8 cellular contexts compared by ENCODE assay signal in genomic region chr11:128448487-128448886, GRCh38.
DNase-seq lines count a peak whose midpoint lies in the region; ATAC-seq and TF ChIP-seq lines count a peak whose summit lies in the region.

No MANE protein-coding gene starts in this region.

- intact Hi-C loops in Caco-2 (cut with micrococcal nuclease; ENCODE audit: unreplicated experiment), result loop anchor here (1.0 to 5.0 kb wide), 7 partner anchors 15 to 291 kb away; no protein-coding TSS in a partner anchor
- intact Hi-C loops in IMR-90 (cut with micrococcal nuclease), result no loop called here
- intact Hi-C loops in esophagus muscularis mucosa (cut with DNase I), result no loop called here

- no peak overlapping the region for H2BK5ac ChIP-seq in IMR-90 (ENCODE audit: low read depth, low read length, poor library complexity, severe bottlenecking)

- H2AFZ ChIP-seq in IMR-90 (replicated peaks; ENCODE audit: low read length, poor library complexity), result no peak overlapping the region

- dilution Hi-C loops in IMR-90 (cut with HindIII; ENCODE audit: low sequenced_read_pairs, unreplicated experiment), result no loop called here

- CTCF ChIA-PET in Caco-2 (lab: Charles Lee), result interaction anchor here (0.6 to 1.7 kb wide), 4 partner anchors 61 to 291 kb away, joined by 3 to 10 read pairs (median 5); no protein-coding TSS in a partner anchor
- CTCF ChIA-PET in IMR-90 (lab: Yijun Ruan, JAX), result no interaction called here

- no peak for ATAC-seq in IMR-90 (ENCODE audit: low read depth)

- POLR2A ChIA-PET in Caco-2 (lab: Charles Lee) (interaction anchor here (0.5 kb wide), 1 partner anchor 284 kb away, joined by 4 read pairs; no protein-coding TSS in a partner anchor), IMR-90 (lab: Charles Lee; ENCODE audit: unreplicated experiment) (interaction anchor here (0.6 kb wide), 1 partner anchor 13 kb away, joined by 4 read pairs; no protein-coding TSS in a partner anchor)

- TF ChIP-seq EP300 in esophagus muscularis mucosa (IDR thresholded peaks at IDR 0.05), result no peak

- H3K9me1 ChIP-seq in IMR-90 (ENCODE audit: insufficient read depth, low read length), result peaks cover 8% of the 10 kb centered on the region

- no peak overlapping the region for H3K14ac ChIP-seq in IMR-90 (replicated peaks; ENCODE audit: low read depth, low read length)

- 0 out of 2 replicates have a peak overlapping the region, but pooled peaks have one; percentile 12 for H3K4ac ChIP-seq in IMR-90 (ENCODE audit: low read depth, low read length)

- H3K4me1 Mint-ChIP-seq in Caco-2 (ENCODE audit: low read depth, unreplicated experiment), result peaks cover 14% of the 10 kb centered on the region

- no peak overlapping the region for H2BK120ac ChIP-seq in IMR-90 (ENCODE audit: low read depth, low read length)

- H3K4me3 Mint-ChIP-seq in Caco-2 (ENCODE audit: unreplicated experiment), result peak overlapping the region; percentile 60

- H3K9me3 ChIP-seq in Caco-2 (no peaks in the 10 kb centered on the region; the same call in 1 of the 2 replicates), IMR-90 (ENCODE audit: control insufficient read depth, insufficient read depth, low read length) (no peaks in the 10 kb centered on the region), esophagus muscularis mucosa (no peaks in the 10 kb centered on the region)

- no peak overlapping the region for H3K18ac ChIP-seq in IMR-90 (ENCODE audit: low read depth, low read length)

- H4K20me1 ChIP-seq in IMR-90 (ENCODE audit: insufficient read depth, low read length), result no peaks in the 10 kb centered on the region

- whole genome bisulfite sequencing in IMR-90 (ENCODE audit: extremely low coverage in 2 of 2, insufficient read length in 1 of 2), 2 experiments, result no CpG with 5 or more reads among the region's 4 CpGs
- 85% methylated on average over 4 of the region's 4 CpGs for WGBS in esophagus muscularis mucosa

- H3K4me1 ChIP-seq in Caco-2 (peaks cover 19% of the 10 kb centered on the region), IMR-90 (ENCODE audit: control insufficient read depth, insufficient read depth, low read length) (peaks cover 11% of the 10 kb centered on the region), esophagus muscularis mucosa (peaks cover 14 to 27% (median 20%) of the 10 kb centered on the region in 4 donors)

- no peak overlapping the region for H2AK5ac ChIP-seq in IMR-90 (ENCODE audit: low read depth, low read length)

- TF ChIP-seq CTCF in Caco-2 (IDR thresholded peaks at IDR 0.05; ENCODE audit: insufficient read depth in 1 of 2, low read depth in 1 of 2, low read length in 1 of 2, severe bottlenecking in 1 of 2, unreplicated experiment in 1 of 2) (peak in 1 of 2 experiments; percentile 59), IMR-90 (conservative IDR thresholded peaks at IDR 0.05; ENCODE audit: low read depth, low read length) (0 out of 2 replicates have a peak, but pooled peaks have one; percentile 12), esophagus muscularis mucosa (IDR thresholded peaks at IDR 0.05) (no peak)

- 0 out of 4 replicates have a peak, but pooled peaks cover 0 to 9% of the 10 kb centered on the region in 2 experiments for H3K79me1 ChIP-seq in IMR-90 (ENCODE audit: low read depth in 1 of 2, low read length in 2 of 2)

- H3K27ac Mint-ChIP-seq in Caco-2 (ENCODE audit: unreplicated experiment), result peak overlapping the region; percentile 84

- H3K23ac ChIP-seq in IMR-90 (ENCODE audit: low read depth, low read length), result no peak overlapping the region

- H4K5ac ChIP-seq in IMR-90 (ENCODE audit: low read depth, low read length), result no peak overlapping the region

- BruUV-seq in Caco-2 (replicated peaks; lab: Mats Ljungman, UMichigan) (no TSS peak), IMR-90 (replicated peaks; lab: Mats Ljungman, UMichigan) (no TSS peak)

- no peak overlapping the region for H4K8ac ChIP-seq in IMR-90 (ENCODE audit: low read depth in 2 of 2, low read length in 2 of 2)

- TF ChIP-seq RAD21 in IMR-90 (IDR thresholded peaks at IDR 0.05; ENCODE audit: low read length), result peak; percentile 29; the same call in 1 of the 2 replicates

- H3K36me3 ChIP-seq in Caco-2 (ENCODE audit: control insufficient read depth, insufficient read depth, low read length) (no peaks in the 10 kb centered on the region), IMR-90 (ENCODE audit: control insufficient read depth, insufficient read depth, low read length) (no peaks in the 10 kb centered on the region), esophagus muscularis mucosa (no peaks in the 10 kb centered on the region)

- H2AK9ac ChIP-seq in IMR-90 (replicated peaks; ENCODE audit: low read depth, low read length, poor library complexity), result no peak overlapping the region

- H3K27me3 ChIP-seq in Caco-2 (replicated peaks; ENCODE audit: control insufficient read depth, insufficient read depth, low read length), result no peaks in the 10 kb centered on the region
- H3K27me3 ChIP-seq in IMR-90 (ENCODE audit: control insufficient read depth, insufficient read depth, low read length), result no peaks in the 10 kb centered on the region
- no peaks in the 10 kb centered on the region for H3K27me3 ChIP-seq in esophagus muscularis mucosa

- no peak overlapping the region for H2BK20ac ChIP-seq in IMR-90 (ENCODE audit: low read depth, low read length)

- H3K4me3 ChIP-seq in Caco-2 (ENCODE audit: low read depth, low read length) (no peak overlapping the region), IMR-90 (ENCODE audit: insufficient read depth, low read depth, low read length) (no peak overlapping the region), esophagus muscularis mucosa (no peak overlapping the region)

- H3K9ac ChIP-seq in IMR-90 (ENCODE audit: low read depth, low read length), result no peak overlapping the region

- no peaks in the 10 kb centered on the region for H3K27me3 Mint-ChIP-seq in Caco-2 (ENCODE audit: insufficient read depth, unreplicated experiment)

- no peak overlapping the region for H2BK15ac ChIP-seq in IMR-90 (ENCODE audit: low read depth, low read length)

- in situ Hi-C loops in IMR-90 (cut with MboI; ENCODE audit: low sequenced_read_pairs), result no loop called here

- no peak overlapping the region for H3K56ac ChIP-seq in IMR-90 (ENCODE audit: extremely low read depth, insufficient read depth, low read length)

- no peak for TF ChIP-seq POLR2A in IMR-90 (IDR thresholded peaks at IDR 0.05; ENCODE audit: low read depth, low read length)
- TF ChIP-seq POLR2A in esophagus muscularis mucosa (IDR thresholded peaks at IDR 0.05; ENCODE audit: low read depth), result no peak

- no peaks in the 10 kb centered on the region for H3K36me3 Mint-ChIP-seq in Caco-2 (ENCODE audit: insufficient read depth, unreplicated experiment)

- no peaks in the 10 kb centered on the region for H3K9me3 Mint-ChIP-seq in Caco-2 (ENCODE audit: unreplicated experiment)

- H4K91ac ChIP-seq in IMR-90 (ENCODE audit: insufficient read depth, low read depth, low read length), result no peak overlapping the region

- H3K27ac ChIP-seq in IMR-90 (ENCODE audit: insufficient read depth, low read length), result no peak overlapping the region
- no peak overlapping the region for H3K27ac ChIP-seq in esophagus muscularis mucosa (replicated peaks in 1 of 4)

- no peak overlapping the region for H3K4me2 ChIP-seq in IMR-90 (ENCODE audit: low read depth, low read length)

- DNase-seq in Caco-2 (peak; percentile 88 to 95), IMR-90 (peak; percentile 87), astrocyte of the hippocampus (ENCODE audit: low read depth, low spot score) (peak; percentile 85), lung microvascular endothelial cell (ENCODE audit: low read depth in 2 of 2) (peak; percentile 40 to 71), GOT3 (lab: John Stamatoyannopoulos, UW) (no peak), esophagus muscularis mucosa (ENCODE audit: extremely low spot score) (no peak), NCI-H345 treated with DMSO at 0.1 percent for 48 hours (lab: John Stamatoyannopoulos, UW; ENCODE audit: unreplicated experiment) (no peak)
- DNase-seq in stimulated activated CD4-positive, alpha-beta T cell treated with anti-CD3 and anti-CD28 coated beads, Interleukin-12 subunit alpha, Interleukin-12 subunit beta, amount 100 ng/mL, for 4 hours, result no peak

TF ChIP-seq in IMR-90, 13 proteins besides CTCF, POLR2A, EP300 and RAD21:
- TF ChIP-seq NFE2L2 (IDR thresholded peaks at IDR 0.05; ENCODE audit: low read depth, low read length), result no peak
- TF ChIP-seq FOS (IDR thresholded peaks at IDR 0.05; ENCODE audit: low read depth, low read length), result 0 out of 2 replicates have a peak, but pooled peaks have one; percentile 26
- TF ChIP-seq CEBPB (IDR thresholded peaks at IDR 0.05; ENCODE audit: low read depth, low read length), result no peak
- no peak for TF ChIP-seq ELK1 (IDR thresholded peaks at IDR 0.05; ENCODE audit: borderline replicate concordance, low read depth, low read length)
- no peak for TF ChIP-seq RCOR1 (IDR thresholded peaks at IDR 0.05; ENCODE audit: insufficient replicate concordance, low read length)
TF ChIP-seq in IMR-90: peak in this region for 1.

Comparison
In these comparisons a context has a peak if more than half of its experiments do, and no peak if none do; other contexts are left out.
1. DNase-seq: peak in Caco-2 (2 of 2), IMR-90 (single experiment), astrocyte of the hippocampus (single experiment) and lung microvascular endothelial cell (2 of 2); none in GOT3 (single experiment), esophagus muscularis mucosa (single experiment), NCI-H345 treated with DMSO at 0.1 percent for 48 hours (single experiment) and stimulated activated CD4-positive, alpha-beta T cell treated with anti-CD3 and anti-CD28 coated beads, Interleukin-12 subunit alpha, Interleukin-12 subunit beta, amount 100 ng/mL, for 4 hours (single experiment).